Comparison of ENCODE assay signal across 1 cellular context in genomic region chr10:27099916-27100799, GRCh38.
A peak's percentile ranks its signal among the peaks of the same experiment; 100 is the strongest.
TF ChIP-seq lines count a peak whose summit lies in the region.

Gene ANKRD26, minus strand, starts transcription at chr10:27100494. Its CDS starts 168 bp downstream, at chr10:27100326.

TF ChIP-seq in GM12878, 131 proteins besides CTCF, POLR2A, EP300 and RAD21 (continued from another document):
- TF ChIP-seq CREM (IDR thresholded peaks at IDR 0.05; ENCODE audit: low read depth): 0 out of 2 replicates have a peak, but pooled peaks have one; percentile 47
- TF ChIP-seq PAX5 (IDR thresholded peaks at IDR 0.05; ENCODE audit: borderline replicate concordance, low read depth, low read length): peak; percentile 19; the same call in 1 of the 2 replicates
- no peak for TF ChIP-seq ZNF622 (IDR thresholded peaks at IDR 0.05)
- TF ChIP-seq POLR2AphosphoS5 (IDR thresholded peaks at IDR 0.05; ENCODE audit: low read length): peak; percentile 81
- no peak for TF ChIP-seq RAD51 (IDR thresholded peaks at IDR 0.05)
- TF ChIP-seq USF2 (IDR thresholded peaks at IDR 0.05; ENCODE audit: borderline replicate concordance, low read depth, low read length): no peak
- TF ChIP-seq GABPA (IDR thresholded peaks at IDR 0.05; ENCODE audit: low read depth): no peak
- 0 out of 2 replicates have a peak, but pooled peaks have one; percentile 13 for TF ChIP-seq TCF12 (IDR thresholded peaks at IDR 0.05; ENCODE audit: low read depth, low read length)
- TF ChIP-seq ZBTB40 (IDR thresholded peaks at IDR 0.05; ENCODE audit: borderline replicate concordance): no peak
- no peak for TF ChIP-seq E2F8 (IDR thresholded peaks at IDR 0.05; ENCODE audit: low read depth, partially characterized antibody)
- TF ChIP-seq ATF3 (IDR thresholded peaks at IDR 0.05; ENCODE audit: borderline replicate concordance, extremely low read depth, low read depth, low read length): peak; percentile 71; the same call in 1 of the 2 replicates
- peak; percentile 61; the same call in 1 of the 2 replicates for TF ChIP-seq NKRF (conservative IDR thresholded peaks at IDR 0.05)
- TF ChIP-seq KDM1A (IDR thresholded peaks at IDR 0.05; ENCODE audit: borderline replicate concordance): no peak
- no peak for TF ChIP-seq E4F1 (IDR thresholded peaks at IDR 0.05; ENCODE audit: borderline replicate concordance, partially characterized antibody)
- no peak for TF ChIP-seq BCL11A (IDR thresholded peaks at IDR 0.05; ENCODE audit: low read depth, low read length)
